In the genomic region with DNA sequence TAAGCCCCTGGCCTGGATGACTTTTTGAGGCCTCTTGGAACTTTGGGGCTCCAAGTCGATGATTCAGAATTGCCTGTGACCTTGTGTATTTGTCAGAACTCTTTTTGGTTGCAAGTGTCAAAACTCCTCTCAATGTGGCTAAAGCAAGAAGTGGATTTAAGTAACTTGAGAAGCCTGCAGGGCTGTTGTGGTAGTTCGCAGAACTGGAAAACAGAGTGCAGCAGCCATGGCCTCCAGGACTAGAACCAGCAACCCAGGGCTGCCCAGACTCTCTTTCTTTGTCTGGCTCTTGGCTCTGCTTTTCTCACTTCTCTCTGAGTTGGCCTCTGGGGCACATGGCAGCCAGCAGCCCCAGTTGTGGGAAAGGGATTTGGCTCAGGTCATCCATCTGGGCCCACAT, we compare ENCODE assay signal across 1 cellular context.
TF ChIP-seq lines count a peak whose summit lies in the region.

No MANE protein-coding gene starts in this region.

TF ChIP-seq in IMR-90, 13 proteins besides CTCF, POLR2A, EP300 and RAD21:
- TF ChIP-seq SMC3 (IDR thresholded peaks at IDR 0.05; ENCODE audit: low read depth, low read length) (no peak), CEBPB (IDR thresholded peaks at IDR 0.05; ENCODE audit: low read depth, low read length) (no peak), NFE2L2 (IDR thresholded peaks at IDR 0.05; ENCODE audit: low read depth, low read length) (no peak), BHLHE40 (IDR thresholded peaks at IDR 0.05; ENCODE audit: low read depth, low read length) (no peak), RCOR1 (IDR thresholded peaks at IDR 0.05; ENCODE audit: insufficient replicate concordance, low read length) (no peak)
- TF ChIP-seq, protein P1, sequence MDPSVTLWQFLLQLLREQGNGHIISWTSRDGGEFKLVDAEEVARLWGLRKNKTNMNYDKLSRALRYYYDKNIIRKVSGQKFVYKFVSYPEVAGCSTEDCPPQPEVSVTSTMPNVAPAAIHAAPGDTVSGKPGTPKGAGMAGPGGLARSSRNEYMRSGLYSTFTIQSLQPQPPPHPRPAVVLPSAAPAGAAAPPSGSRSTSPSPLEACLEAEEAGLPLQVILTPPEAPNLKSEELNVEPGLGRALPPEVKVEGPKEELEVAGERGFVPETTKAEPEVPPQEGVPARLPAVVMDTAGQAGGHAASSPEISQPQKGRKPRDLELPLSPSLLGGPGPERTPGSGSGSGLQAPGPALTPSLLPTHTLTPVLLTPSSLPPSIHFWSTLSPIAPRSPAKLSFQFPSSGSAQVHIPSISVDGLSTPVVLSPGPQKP (IDR thresholded peaks at IDR 0.05; ENCODE audit: borderline replicate concordance, low read depth, low read length): no peak
- TF ChIP-seq, protein P2, sequence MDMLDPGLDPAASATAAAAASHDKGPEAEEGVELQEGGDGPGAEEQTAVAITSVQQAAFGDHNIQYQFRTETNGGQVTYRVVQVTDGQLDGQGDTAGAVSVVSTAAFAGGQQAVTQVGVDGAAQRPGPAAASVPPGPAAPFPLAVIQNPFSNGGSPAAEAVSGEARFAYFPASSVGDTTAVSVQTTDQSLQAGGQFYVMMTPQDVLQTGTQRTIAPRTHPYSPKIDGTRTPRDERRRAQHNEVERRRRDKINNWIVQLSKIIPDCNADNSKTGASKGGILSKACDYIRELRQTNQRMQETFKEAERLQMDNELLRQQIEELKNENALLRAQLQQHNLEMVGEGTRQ (IDR thresholded peaks at IDR 0.05; ENCODE audit: low read depth, low read length): no peak
